In genomic region chr1:61255324-61255703, GRCh38 we compare ENCODE assay signal across 1 cellular context.
TF ChIP-seq lines count a peak whose summit lies in the region.

No MANE protein-coding gene starts in this region.

TF ChIP-seq in IMR-90, 13 proteins besides CTCF, POLR2A, EP300 and RAD21 (continued from another document):
- TF ChIP-seq, protein P1, sequence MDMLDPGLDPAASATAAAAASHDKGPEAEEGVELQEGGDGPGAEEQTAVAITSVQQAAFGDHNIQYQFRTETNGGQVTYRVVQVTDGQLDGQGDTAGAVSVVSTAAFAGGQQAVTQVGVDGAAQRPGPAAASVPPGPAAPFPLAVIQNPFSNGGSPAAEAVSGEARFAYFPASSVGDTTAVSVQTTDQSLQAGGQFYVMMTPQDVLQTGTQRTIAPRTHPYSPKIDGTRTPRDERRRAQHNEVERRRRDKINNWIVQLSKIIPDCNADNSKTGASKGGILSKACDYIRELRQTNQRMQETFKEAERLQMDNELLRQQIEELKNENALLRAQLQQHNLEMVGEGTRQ (IDR thresholded peaks at IDR 0.05; ENCODE audit: low read depth, low read length), result no peak
- TF ChIP-seq CEBPB (IDR thresholded peaks at IDR 0.05; ENCODE audit: low read depth, low read length) (no peak), CHD1 (IDR thresholded peaks at IDR 0.05; ENCODE audit: low read depth, low read length) (no peak), MXI1 (IDR thresholded peaks at IDR 0.05; ENCODE audit: borderline replicate concordance, low read depth, low read length) (no peak), MAFK (IDR thresholded peaks at IDR 0.05; ENCODE audit: low read depth, low read length) (no peak), NFE2L2 (IDR thresholded peaks at IDR 0.05; ENCODE audit: low read depth, low read length) (no peak), BHLHE40 (IDR thresholded peaks at IDR 0.05; ENCODE audit: low read depth, low read length) (no peak)
TF ChIP-seq in IMR-90: peak in this region for 0.
